ENCODE assay signal across 21 cellular contexts in genomic region chr5:131406997-131407638, GRCh38.
DNase-seq lines count a peak whose midpoint lies in the region; ATAC-seq and TF ChIP-seq lines count a peak whose summit lies in the region.
"Had no signal": no experiment of that assay in that cellular context is flagged by ENCODE, and none has a peak within 500 bp of the region (broad histone marks: within the 10 kb centered on the region; RNA-seq: fewer than 3 reads in every experiment).

No MANE protein-coding gene starts in this region.

- no peaks in the 10 kb centered on the region for H3K27me3 Mint-ChIP-seq in stimulated activated naive CD8-positive, alpha-beta T cell treated with anti-CD3 and anti-CD28 coated beads, Interleukin-15, amount 100 ng/mL, for 72 hours
- H3K27me3 Mint-ChIP-seq: progenitor cell of endocrine pancreas; stimulated activated memory B cell treated with anti-CD40 and anti-IgM and Interleukin-4, amounts not matched to agents 10 μg/mL and 1 μg/mL and 100 μg/mL, for 72 hours had no signal

- H3K27me3 ChIP-seq in right lobe of liver, result no peaks in the 10 kb centered on the region

- WGBS in right lobe of liver (ENCODE audit: insufficient coverage, low coverage, low lambda C conversion rate, missing lambda C conversion rate), result 40% methylated on average over 4 of the region's 5 CpGs

- TF ChIP-seq POLR2A in right lobe of liver (IDR thresholded peaks at IDR 0.05), result no peak

- peak overlapping the region; percentile 14 to 60 for H3K27ac Mint-ChIP-seq in stimulated activated naive CD8-positive, alpha-beta T cell treated with anti-CD3 and anti-CD28 coated beads, Interleukin-15, amount 100 ng/mL, for 72 hours
- peak overlapping the region; percentile 73 to 74 for H3K27ac Mint-ChIP-seq in activated naive CD4-positive, alpha-beta T cell treated with anti-CD3 and anti-CD28 coated beads, Interleukin-2, amount 50 U/mL, for 72 hours
- H3K27ac Mint-ChIP-seq: nephron; progenitor cell of endocrine pancreas; stimulated activated memory B cell treated with anti-CD40 and anti-IgM and Interleukin-4, amounts not matched to agents 10 μg/mL and 1 μg/mL and 100 μg/mL, for 72 hours had no signal

- H3K4me1 ChIP-seq in right lobe of liver, result peaks cover 0 to 11% (median 0%) of the 10 kb centered on the region in 4 donors

- no peaks in the 10 kb centered on the region for H3K9me3 ChIP-seq in right lobe of liver

- H3K4me1 Mint-ChIP-seq in stimulated activated naive CD8-positive, alpha-beta T cell treated with anti-CD3 and anti-CD28 coated beads, Interleukin-15, amount 100 ng/mL, for 72 hours, result peaks cover 15% of the 10 kb centered on the region
- H3K4me1 Mint-ChIP-seq: H9; nephron; stimulated activated memory B cell treated with anti-CD40 and anti-IgM and Interleukin-4, amounts not matched to agents 10 μg/mL and 1 μg/mL and 100 μg/mL, for 72 hours had no signal

- ATAC-seq in stimulated activated naive CD8-positive, alpha-beta T cell treated with anti-CD3 and anti-CD28 coated beads, Interleukin-15, amount 100 ng/mL, for 72 hours, result no peak
- no peak for ATAC-seq in stimulated activated naive CD8-positive, alpha-beta T cell treated with anti-CD3 and anti-CD28 coated beads, Interleukin-15, Interleukin-2, amounts not matched to agents 100 U/mL and 50 U/mL, for 24 hours
- no peak for ATAC-seq in activated naive CD4-positive, alpha-beta T cell treated with anti-CD3 and anti-CD28 coated beads, Interleukin-2, amount 50 U/mL, for 72 hours
- ATAC-seq in right lobe of liver (peak; percentile 93 to 96 (median 94)), HG03378 (IDR thresholded peaks at IDR 0.05; ENCODE audit: unreplicated experiment) (no peak)
- ATAC-seq: CD8-positive, alpha-beta T cell; stimulated activated memory B cell treated with anti-CD40 and anti-IgM and Interleukin-4, amounts not matched to agents 10 μg/mL and 1 μg/mL and 100 μg/mL, for 72 hours had no signal

- no peak overlapping the region for H3K4me3 ChIP-seq in right lobe of liver

- H3K36me3 ChIP-seq in right lobe of liver, result no peaks in the 10 kb centered on the region

- DNase-seq in stimulated activated naive CD8-positive, alpha-beta T cell treated with anti-CD3 and anti-CD28 coated beads, Interleukin-15, amount 100 ng/mL, for 72 hours, result no peak
- DNase-seq in stimulated activated naive CD8-positive, alpha-beta T cell treated with anti-CD3 and anti-CD28 coated beads, Interleukin-15, Interleukin-2, amounts not matched to agents 100 U/mL and 50 U/mL, for 24 hours, result no peak
- no peak for DNase-seq in activated naive CD4-positive, alpha-beta T cell treated with anti-CD3 and anti-CD28 coated beads, Interleukin-2, amount 50 U/mL, for 72 hours (ENCODE audit: low spot score in 2 of 2)
- DNase-seq in right lobe of liver, result peak; percentile 48 to 69 (median 65)
- DNase-seq in NCI-H524 treated with DMSO at 0.1 percent for 48 hours (lab: John Stamatoyannopoulos, UW), result no peak
- DNase-seq in SKM-1 (lab: John Stamatoyannopoulos, UW; ENCODE audit: unreplicated experiment), result no peak
- DNase-seq: CD8-positive, alpha-beta T cell; DMS153; GDM1; H9; head of caudate nucleus; IMR-90; mesendoderm; NCI-H1417 treated with DMSO at 0.1 percent for 48 hours; NCI-H524; stimulated activated CD4-positive, alpha-beta T cell treated with anti-CD3 and anti-CD28 coated beads, Interleukin-2, amount 100 ng/mL, for 24 hours had no signal

- TF ChIP-seq CTCF in right lobe of liver (IDR thresholded peaks at IDR 0.05), result no peak

- no peak overlapping the region for H3K27ac ChIP-seq in right lobe of liver
- H3K27ac ChIP-seq: VCaP had no signal

- H3K9me3 Mint-ChIP-seq in stimulated activated naive CD8-positive, alpha-beta T cell treated with anti-CD3 and anti-CD28 coated beads, Interleukin-15, amount 100 ng/mL, for 72 hours, result peaks cover 7 to 16% of the 10 kb centered on the region in 2 donors
- peaks cover 2 to 9% of the 10 kb centered on the region in 2 donors for H3K9me3 Mint-ChIP-seq in activated naive CD4-positive, alpha-beta T cell treated with anti-CD3 and anti-CD28 coated beads, Interleukin-2, amount 50 U/mL, for 72 hours

- peaks cover 34 to 87% of the 10 kb centered on the region in 2 donors for H3K36me3 Mint-ChIP-seq in activated naive CD4-positive, alpha-beta T cell treated with anti-CD3 and anti-CD28 coated beads, Interleukin-2, amount 50 U/mL, for 72 hours

- intact Hi-C loops in right lobe of liver (cut with DNase I), result no loop called here

- no peak overlapping the region for H3K4me3 Mint-ChIP-seq in stimulated activated naive CD8-positive, alpha-beta T cell treated with anti-CD3 and anti-CD28 coated beads, Interleukin-15, amount 100 ng/mL, for 72 hours
- H3K4me3 Mint-ChIP-seq: CD8-positive, alpha-beta T cell; H9; nephron; stimulated activated memory B cell treated with anti-CD40 and anti-IgM and Interleukin-4, amounts not matched to agents 10 μg/mL and 1 μg/mL and 100 μg/mL, for 72 hours had no signal

Comparison
In these comparisons a context has a peak if more than half of its experiments do, and no peak if none do; other contexts are left out.
1. ATAC-seq: peak in right lobe of liver (4 of 4); none in stimulated activated naive CD8-positive, alpha-beta T cell treated with anti-CD3 and anti-CD28 coated beads, Interleukin-15, amount 100 ng/mL, for 72 hours (single experiment), stimulated activated naive CD8-positive, alpha-beta T cell treated with anti-CD3 and anti-CD28 coated beads, Interleukin-15, Interleukin-2, amounts not matched to agents 100 U/mL and 50 U/mL, for 24 hours (single experiment), activated naive CD4-positive, alpha-beta T cell treated with anti-CD3 and anti-CD28 coated beads, Interleukin-2, amount 50 U/mL, for 72 hours (0 of 2) and HG03378 (single experiment).
2. DNase-seq: peak in right lobe of liver (3 of 3); none in stimulated activated naive CD8-positive, alpha-beta T cell treated with anti-CD3 and anti-CD28 coated beads, Interleukin-15, amount 100 ng/mL, for 72 hours (0 of 2), stimulated activated naive CD8-positive, alpha-beta T cell treated with anti-CD3 and anti-CD28 coated beads, Interleukin-15, Interleukin-2, amounts not matched to agents 100 U/mL and 50 U/mL, for 24 hours (single experiment), activated naive CD4-positive, alpha-beta T cell treated with anti-CD3 and anti-CD28 coated beads, Interleukin-2, amount 50 U/mL, for 72 hours (0 of 2), NCI-H524 treated with DMSO at 0.1 percent for 48 hours (single experiment) and SKM-1 (single experiment).